In the genomic region with DNA sequence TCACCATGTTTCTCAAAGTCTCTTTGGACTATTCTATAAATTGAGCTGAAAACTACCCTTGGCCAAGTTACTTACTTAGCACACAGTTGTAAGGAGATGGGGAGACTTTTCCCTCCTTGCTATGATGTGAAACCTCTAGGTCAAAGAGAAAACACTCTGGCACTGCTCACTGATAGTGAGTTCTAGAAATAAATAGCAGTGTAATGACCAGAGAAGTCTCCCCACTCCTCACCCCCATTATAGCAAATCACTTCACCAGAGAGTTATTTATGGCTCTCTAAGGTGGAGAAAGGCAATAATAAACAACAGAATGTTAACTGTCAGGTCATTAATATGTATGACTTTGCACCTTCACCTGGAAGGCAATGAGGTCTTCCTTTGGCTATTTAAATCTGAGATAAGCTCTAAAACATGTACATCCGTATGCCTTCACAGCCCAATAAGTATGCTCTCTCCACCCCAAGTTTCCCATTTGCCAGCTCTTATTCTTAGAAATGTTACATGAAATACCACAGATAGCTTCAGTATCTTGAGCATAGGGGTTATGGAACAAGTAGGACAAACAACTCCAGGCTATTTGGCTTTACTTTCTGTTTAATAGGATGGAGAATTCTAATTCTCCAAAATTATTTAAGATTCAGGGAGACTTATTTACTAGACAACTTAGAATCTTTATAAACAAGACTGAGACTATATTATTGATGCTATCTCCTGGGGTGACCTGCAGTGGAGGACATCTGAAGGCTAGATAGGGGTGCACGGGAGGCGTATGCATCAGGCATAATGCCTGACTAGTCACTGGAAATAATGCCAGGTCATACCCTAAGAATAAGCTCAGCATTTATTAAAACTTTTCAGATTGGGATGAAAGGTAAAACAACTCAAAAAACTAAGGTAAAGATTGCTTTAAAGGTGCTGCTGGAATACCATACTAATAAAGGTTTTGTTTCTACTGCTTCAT, we compare ENCODE assay signal across 19 cellular contexts.
DNase-seq lines count a peak whose midpoint lies in the region; ATAC-seq, FAIRE-seq and TF ChIP-seq lines count a peak whose summit lies in the region.
"Had no signal": no experiment of that assay in that cellular context is flagged by ENCODE, and none has a peak within 500 bp of the region (broad histone marks: within the 10 kb centered on the region; RNA-seq: fewer than 3 reads in every experiment).

No MANE protein-coding gene starts in this region.

- H3K4me3 ChIP-seq in HepG2 (replicated peaks in 1 of 3; ENCODE audit: insufficient read depth in 1 of 3, low read depth in 2 of 3, low read length in 3 of 3) = no peak overlapping the region
- no peak overlapping the region for H3K4me3 ChIP-seq in right lobe of liver
- H3K4me3 ChIP-seq: BLaER1 treated with 17β-estradiol and CSF1 and Interleukin-3, amounts not matched to agents 10 nM and 100 nM had no signal

- ATAC-seq in HepG2 = no peak
- no peak for ATAC-seq in right lobe of liver
- ATAC-seq in activated T-helper 17 cell treated with anti-CD3 and anti-CD28 coated beads, Interleukin-2, amount 50 U/mL, for 72 hours (replicated peaks) = no peak
- ATAC-seq in left ventricle myocardium superior = peak; percentile 89
- no peak for ATAC-seq in stimulated activated effector memory CD8-positive, alpha-beta T cell treated with anti-CD3 and anti-CD28 coated beads, Interleukin-12 subunit alpha, Interleukin-12 subunit beta, amount 100 ng/mL, for 72 hours
- ATAC-seq in HG02840 (IDR thresholded peaks at IDR 0.05; ENCODE audit: low FRiP score, unreplicated experiment) = no peak
- ATAC-seq: SK-N-SH treated with all-trans-retinoic acid at 6 μM for 48 hours had no signal

- no peak for DNase-seq in HepG2 (ENCODE audit: low spot score)
- no peak for DNase-seq in right lobe of liver
- no peak for DNase-seq in left ventricle myocardium superior
- DNase-seq in stimulated activated effector memory CD8-positive, alpha-beta T cell treated with anti-CD3 and anti-CD28 coated beads, Interleukin-12 subunit alpha, Interleukin-12 subunit beta, amount 100 ng/mL, for 72 hours (ENCODE audit: low spot score in 2 of 2) = no peak
- no peak for DNase-seq in activated gamma-delta T cell (lab: John Stamatoyannopoulos, UW)
- no peak for DNase-seq in G401 (ENCODE audit: low spot score)
- DNase-seq: COR-L47, DMS 273 treated with DMSO at 0.1 percent for 48 hours, DND-41, KG1, NCI-H1694 treated with DMSO at 0.1 percent for 48 hours, NCI-H510A, NCI-H774, SIG-M5 had no signal

- no peak for FAIRE-seq in HepG2 (lab: Jason Lieb, UNC)
- FAIRE-seq: GM12891 had no signal

- no TSS peak for BruUV-seq in HepG2 (replicated peaks; lab: Mats Ljungman, UMichigan)

- H3K79me2 ChIP-seq in HepG2 (ENCODE audit: insufficient read depth, low read length) = no peaks in the 10 kb centered on the region

- TF ChIP-seq POLR2A in HepG2 (IDR thresholded peaks at IDR 0.05; ENCODE audit: insufficient read depth in 1 of 2, low read depth in 2 of 2, low read length in 2 of 2) = no peak
- no peak for TF ChIP-seq POLR2A in right lobe of liver (IDR thresholded peaks at IDR 0.05)

- WGBS in HepG2 (ENCODE audit: low lambda C conversion rate) = 98% methylated on average over 3 of the region's 3 CpGs
- 86% methylated on average over 3 of the region's 3 CpGs for WGBS in right lobe of liver (ENCODE audit: insufficient coverage, low coverage, low lambda C conversion rate, missing lambda C conversion rate)

- H3K4me2 ChIP-seq in HepG2 (ENCODE audit: low read depth, low read length) = no peak overlapping the region
- H3K4me2 ChIP-seq: BLaER1 treated with 17β-estradiol and CSF1 and Interleukin-3, amounts not matched to agents 10 nM and 100 nM had no signal

- no peaks in the 10 kb centered on the region for H3K27me3 Mint-ChIP-seq in activated T-helper 17 cell treated with anti-CD3 and anti-CD28 coated beads, Interleukin-2, amount 50 U/mL, for 72 hours

- CTCF ChIA-PET in HepG2 (lab: Yijun Ruan, JAX; ENCODE audit: low intra/inter-chr PET ratio, low total read pairs) = no interaction called here

- no peak for TF ChIP-seq RAD21 in HepG2 (CRISPR knock-in tag; IDR thresholded peaks at IDR 0.05)

- no peaks in the 10 kb centered on the region for H3K4me1 ChIP-seq in HepG2 (ENCODE audit: insufficient read depth, low read length)
- H3K4me1 ChIP-seq in right lobe of liver = peaks cover 0 to 17% (median 3%) of the 10 kb centered on the region in 4 donors

- intact Hi-C loops in HepG2 (cut with micrococcal nuclease; ENCODE audit: unreplicated experiment) = no loop called here
- intact Hi-C loops in right lobe of liver (cut with DNase I) = no loop called here
- intact Hi-C loops in left ventricle myocardium superior (cut with micrococcal nuclease) = no loop called here

- no peaks in the 10 kb centered on the region for H3K9me3 ChIP-seq in HepG2 (ENCODE audit: low read length)
- no peaks in the 10 kb centered on the region for H3K9me3 ChIP-seq in right lobe of liver
- H3K9me3 ChIP-seq: BLaER1 treated with 17β-estradiol and CSF1 and Interleukin-3, amounts not matched to agents 10 nM and 100 nM had no signal

- H3K27ac Mint-ChIP-seq in activated T-helper 17 cell treated with anti-CD3 and anti-CD28 coated beads, Interleukin-2, amount 50 U/mL, for 72 hours = peak overlapping the region; percentile 8
- peak overlapping the region; percentile 55 for H3K27ac Mint-ChIP-seq in stimulated activated effector memory CD8-positive, alpha-beta T cell treated with anti-CD3 and anti-CD28 coated beads, Interleukin-12 subunit alpha, Interleukin-12 subunit beta, amount 100 ng/mL, for 72 hours

- H3K4me3 Mint-ChIP-seq in activated T-helper 17 cell treated with anti-CD3 and anti-CD28 coated beads, Interleukin-2, amount 50 U/mL, for 72 hours = no peak overlapping the region
- H3K4me3 Mint-ChIP-seq in stimulated activated effector memory CD8-positive, alpha-beta T cell treated with anti-CD3 and anti-CD28 coated beads, Interleukin-12 subunit alpha, Interleukin-12 subunit beta, amount 100 ng/mL, for 72 hours = no peak overlapping the region

- peaks cover 9% of the 10 kb centered on the region for H3K4me1 Mint-ChIP-seq in activated T-helper 17 cell treated with anti-CD3 and anti-CD28 coated beads, Interleukin-2, amount 50 U/mL, for 72 hours
- H3K4me1 Mint-ChIP-seq in stimulated activated effector memory CD8-positive, alpha-beta T cell treated with anti-CD3 and anti-CD28 coated beads, Interleukin-12 subunit alpha, Interleukin-12 subunit beta, amount 100 ng/mL, for 72 hours = peaks cover 12% of the 10 kb centered on the region

- H2AFZ ChIP-seq in HepG2 (ENCODE audit: low read length) = no peak overlapping the region

- H3K9me3 Mint-ChIP-seq in activated T-helper 17 cell treated with anti-CD3 and anti-CD28 coated beads, Interleukin-2, amount 50 U/mL, for 72 hours = no peaks in the 10 kb centered on the region
- H3K9me3 Mint-ChIP-seq in stimulated activated effector memory CD8-positive, alpha-beta T cell treated with anti-CD3 and anti-CD28 coated beads, Interleukin-12 subunit alpha, Interleukin-12 subunit beta, amount 100 ng/mL, for 72 hours = no peaks in the 10 kb centered on the region

- H3K36me3 ChIP-seq in HepG2 (replicated peaks in 1 of 2; ENCODE audit: control insufficient read depth in 1 of 2, insufficient read depth in 2 of 2, low read length in 2 of 2) (peaks cover 18 to 42% of the 10 kb centered on the region in 2 experiments), right lobe of liver (peaks cover 0 to 16% (median 0%) of the 10 kb centered on the region in 4 donors)

- no peak overlapping the region for H3K9ac ChIP-seq in HepG2 (ENCODE audit: insufficient read depth, low read depth, low read length)
- H3K9ac ChIP-seq: BLaER1 treated with 17β-estradiol and CSF1 and Interleukin-3, amounts not matched to agents 10 nM and 100 nM had no signal

- H4K20me1 ChIP-seq in HepG2 (ENCODE audit: insufficient read depth, low read length) = no peaks in the 10 kb centered on the region

- TF ChIP-seq CTCF in HepG2 (CRISPR knock-in tag; IDR thresholded peaks at IDR 0.05) (no peak), right lobe of liver (IDR thresholded peaks at IDR 0.05) (no peak)

- POLR2A ChIA-PET in HepG2 (lab: Yijun Ruan, JAX) = no interaction called here

- peaks cover 37% of the 10 kb centered on the region for H3K36me3 Mint-ChIP-seq in activated T-helper 17 cell treated with anti-CD3 and anti-CD28 coated beads, Interleukin-2, amount 50 U/mL, for 72 hours (ENCODE audit: low read depth)
- H3K36me3 Mint-ChIP-seq in stimulated activated effector memory CD8-positive, alpha-beta T cell treated with anti-CD3 and anti-CD28 coated beads, Interleukin-12 subunit alpha, Interleukin-12 subunit beta, amount 100 ng/mL, for 72 hours = peaks cover 40% of the 10 kb centered on the region

- H3K27ac ChIP-seq in HepG2 (ENCODE audit: extremely low read length, insufficient read depth, low read length) = no peak overlapping the region
- H3K27ac ChIP-seq in right lobe of liver = no peak overlapping the region
- H3K27ac ChIP-seq: BLaER1 treated with 17β-estradiol and CSF1 and Interleukin-3, amounts not matched to agents 10 nM and 100 nM had no signal

- H3K27me3 ChIP-seq in HepG2 (ENCODE audit: control insufficient read depth in 1 of 2, insufficient read depth in 2 of 2, low read length in 2 of 2) (no peaks in the 10 kb centered on the region), right lobe of liver (no peaks in the 10 kb centered on the region)
- H3K27me3 ChIP-seq: BLaER1 treated with 17β-estradiol and CSF1 and Interleukin-3, amounts not matched to agents 10 nM and 100 nM had no signal

- in situ Hi-C loops in HepG2 (cut with HindIII; ENCODE audit: extremely low pct_ligation_motif_present, low pct_unique_long_range_greater_than_20kb) = no loop called here
- in situ Hi-C loops in G401 (cut with HindIII; ENCODE audit: low sequenced_read_pairs) = no loop called here

- TF ChIP-seq EP300 in HepG2 (IDR thresholded peaks at IDR 0.05; ENCODE audit: low read depth in 2 of 2, low read length in 2 of 2) (no peak), HepG2 (CRISPR knock-in tag; IDR thresholded peaks at IDR 0.05; ENCODE audit: borderline replicate concordance) (no peak)

TF ChIP-seq in HepG2, 621 proteins besides CTCF, POLR2A, EP300 and RAD21:
- no peak for TF ChIP-seq KDM1A (CRISPR knock-in tag; IDR thresholded peaks at IDR 0.05)
- TF ChIP-seq PAF1 (CRISPR knock-in tag; IDR thresholded peaks at IDR 0.05) = 0 out of 2 replicates have a peak, but pooled peaks have one; percentile 37
